Comparison of ENCODE assay signal across 9 cellular contexts in genomic region chr20:1469925-1470571, GRCh38. TPM values are rescaled to one million over a fixed set of nuclear protein-coding genes. Genes with fewer than 3 reads are reported as not detected.
A peak's percentile ranks its signal among the peaks of the same experiment; 100 is the strongest.
DNase-seq lines count a peak whose midpoint lies in the region; ATAC-seq and TF ChIP-seq lines count a peak whose summit lies in the region.
"Had no signal": no experiment of that assay in that cellular context is flagged by ENCODE, and none has a peak within 500 bp of the region (broad histone marks: within the 10 kb centered on the region; RNA-seq: fewer than 3 reads in every experiment).

No MANE protein-coding gene starts in this region.

- no peaks in the 10 kb centered on the region for H3K27me3 ChIP-seq in HL-60 (ENCODE audit: insufficient read depth, poor library complexity, severe bottlenecking)
- H3K27me3 ChIP-seq in brain microvascular endothelial cell (replicated peaks), result no peaks in the 10 kb centered on the region
- H3K27me3 ChIP-seq in spleen (replicated peaks in 1 of 7), result no peaks in the 10 kb centered on the region

- 45 to 68% (median 62%) methylated on average over 11 of the region's 11 CpGs for WGBS in spleen, 5 donors

- no peak overlapping the region for H3K4me3 ChIP-seq in HL-60 (replicated peaks; ENCODE audit: insufficient read depth, low read length)
- no peak overlapping the region for H3K4me3 ChIP-seq in brain microvascular endothelial cell (ENCODE audit: low read depth, low read length)
- H3K4me3 ChIP-seq in spleen, result no peak overlapping the region
- H3K4me3 ChIP-seq: BLaER1 treated with 17β-estradiol and CSF1 and Interleukin-3, amounts not matched to agents 10 nM and 100 nM had no signal

- H3K36me3 ChIP-seq in brain microvascular endothelial cell (replicated peaks) (no peaks in the 10 kb centered on the region), spleen (peaks cover 0 to 33% (median 0%) of the 10 kb centered on the region in 6 donors)

- no peak for TF ChIP-seq POLR2A in spleen (IDR thresholded peaks at IDR 0.05)

- no peaks in the 10 kb centered on the region for H3K9me3 ChIP-seq in spleen

- peak; percentile 3 for TF ChIP-seq CTCF in HL-60 (IDR thresholded peaks at IDR 0.05; ENCODE audit: insufficient read depth, low read length)
- TF ChIP-seq CTCF in brain microvascular endothelial cell (IDR thresholded peaks at IDR 0.05; ENCODE audit: low read depth, low read length, missing control alignments), result peak; percentile 90
- TF ChIP-seq CTCF in spleen (IDR thresholded peaks at IDR 0.05 in 8 of 11, conservative IDR thresholded peaks at IDR 0.05 in 3 of 11), result peak in 9 of 11 experiments; percentile 15 to 68 (median 61)

- ATAC-seq in HG02884 (IDR thresholded peaks at IDR 0.05; ENCODE audit: unreplicated experiment), result no peak

- peaks cover 21 to 89% (median 63%) of the 10 kb centered on the region in 6 donors for H3K4me1 ChIP-seq in spleen

- no peak overlapping the region for H3K27ac ChIP-seq in HL-60 (replicated peaks)
- H3K27ac ChIP-seq in brain microvascular endothelial cell, result peak overlapping the region; percentile 78
- H3K27ac ChIP-seq in spleen, result peak overlapping the region in 4 of 8 donors; percentile 87 to 97 (median 95)

- intact Hi-C loops in spleen (cut with DNase I; ENCODE audit: low total_unique reads), result no loop called here

- DNase-seq in NCI-H1436 (lab: John Stamatoyannopoulos, UW) (peak; percentile 37), NCI-H1436 treated with DMSO at 0.1 percent for 48 hours (lab: John Stamatoyannopoulos, UW) (no peak), HL-60 (ENCODE audit: low read depth in 1 of 2, low spot score in 1 of 2) (peak in 1 of 2 experiments; percentile 23), NCI-H748 treated with DMSO at 0.1 percent for 48 hours (lab: John Stamatoyannopoulos, UW) (peak; percentile 75), brain microvascular endothelial cell (peak; percentile 100), inferior parietal cortex (ENCODE audit: extremely low spot score) (peak; percentile 68), spleen (peak; percentile 85)

- in situ Hi-C loops in brain microvascular endothelial cell (cut with HindIII; ENCODE audit: low pct_ligation_motif_present, low sequenced_read_pairs), result no loop called here

RNA-seq across cellular contexts. Expression of gene NSFL1C, which starts 3.4 kb away (rescaled TPM):
- total RNA-seq in spleen, result 10 to 100 TPM; 64.9 to 88.5 (median 71.8) TPM
- 10 to 100 TPM; 37.1 to 51.2 (median 41.7) TPM for polyA plus RNA-seq in spleen

RNA-seq across cellular contexts. Expression of gene SIRPB2, which starts 21.2 kb away (rescaled TPM):
- total RNA-seq in spleen, result 10 to 100 TPM; 27.3 to 92.2 (median 42.1) TPM
- 1 to 10 TPM; 2.1 to 4.7 (median 2.2) TPM for polyA plus RNA-seq in spleen

Comparison
In these comparisons a context has a peak if more than half of its experiments do, and no peak if none do; other contexts are left out.
1. CTCF ChIP-seq: peak in every context shown above with its lines; median percentile 90 in brain microvascular endothelial cell; 61 in spleen; 3 in HL-60.